Comparison of ENCODE assay signal across 8 cellular contexts in the genomic region with DNA sequence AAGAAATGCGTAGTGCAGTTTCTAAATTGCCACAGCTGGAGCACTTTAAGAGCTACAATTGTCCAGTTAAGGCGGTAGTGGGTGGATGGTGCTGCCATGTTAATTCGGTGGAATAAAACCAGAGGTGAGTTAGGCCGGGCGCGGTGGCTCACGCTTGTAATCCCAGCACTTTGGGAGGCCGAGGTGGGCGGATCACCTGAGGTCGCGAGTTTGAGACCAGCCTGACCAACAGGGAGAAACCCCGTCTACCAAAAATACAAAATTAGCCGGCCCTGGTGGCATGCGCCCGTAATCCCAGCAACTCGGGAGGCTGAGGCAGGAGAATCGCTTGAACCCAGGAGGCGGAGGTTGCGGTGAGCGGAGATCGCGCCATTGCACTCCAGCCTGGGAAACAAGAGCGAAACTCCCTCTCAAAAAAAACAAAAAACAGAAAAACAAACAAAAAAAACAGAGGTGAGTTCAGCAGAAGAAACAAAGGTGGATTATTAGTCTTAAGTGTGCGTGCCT. TPM values are rescaled to one million over a fixed set of nuclear protein-coding genes. Genes with fewer than 3 reads are reported as not detected.
DNase-seq lines count a peak whose midpoint lies in the region; ATAC-seq, FAIRE-seq and TF ChIP-seq lines count a peak whose summit lies in the region.
"Not testable (repeated sequence)": the region's sequence is repeated elsewhere in the genome, so short reads cannot be mapped to it uniquely, and the experiment has no call there.

No MANE protein-coding gene starts in this region.

- not testable (repeated sequence) for FAIRE-seq in K562 (lab: Jason Lieb, UNC)

- peaks cover 6 to 44% (median 24%) of the 10 kb centered on the region in 4 donors for H3K4me1 Mint-ChIP-seq in CD4-positive, CD25-positive, alpha-beta regulatory T cell
- H3K4me1 Mint-ChIP-seq in WTC11, result peaks cover 26% of the 10 kb centered on the region

- not testable (repeated sequence) for H3K9me3 Mint-ChIP-seq in CD4-positive, CD25-positive, alpha-beta regulatory T cell; WTC11

- not testable (repeated sequence) for DNase-seq in CD4-positive, CD25-positive, alpha-beta regulatory T cell; WTC11 (ENCODE audit: low spot score); K562 (ENCODE audit: extremely low read depth in 1 of 4, low spot score in 3 of 4); esophagus squamous epithelium (lab: John Stamatoyannopoulos, UW)
- DNase-seq in left lung, result peak in 1 of 2 donors; percentile 44
- peak; percentile 20 for DNase-seq in testis

- H3K36me3 Mint-ChIP-seq in CD4-positive, CD25-positive, alpha-beta regulatory T cell, result peaks cover 10% of the 10 kb centered on the region
- H3K36me3 Mint-ChIP-seq in WTC11, result not testable (repeated sequence)

- H3K4me1 ChIP-seq in CD4-positive, CD25-positive, alpha-beta regulatory T cell (ENCODE audit: control insufficient read depth, insufficient read depth, low read length, poor library complexity, severe bottlenecking), result peaks cover 13% of the 10 kb centered on the region
- not testable (repeated sequence) for H3K4me1 ChIP-seq in KMS-11 (ENCODE audit: low read depth, poor library complexity, severe bottlenecking); testis
- H3K4me1 ChIP-seq in K562 (replicated peaks in 1 of 2; ENCODE audit: control insufficient read depth in 2 of 2, insufficient read depth in 2 of 2, low read length in 2 of 2) (peaks cover 3 to 19% of the 10 kb centered on the region in 2 experiments; a peak in 3 of 5 replicates), esophagus squamous epithelium (peaks cover 5 to 21% (median 12%) of the 10 kb centered on the region in 3 donors), left lung (peaks cover 8 to 13% of the 10 kb centered on the region in 2 donors), neutrophil (ENCODE audit: control insufficient read depth in 1 of 2, insufficient read depth in 1 of 2, low read depth in 1 of 2, low read length in 1 of 2) (peaks cover 11 to 15% of the 10 kb centered on the region in 2 experiments)

- peak overlapping the region; percentile 81; the same call in 1 of the 2 replicates for H3K9ac ChIP-seq in KMS-11
- H3K9ac ChIP-seq in K562 (ENCODE audit: insufficient read depth in 1 of 2, low read depth in 2 of 2, low read length in 2 of 2), result peak overlapping the region; percentile 83 to 100

- TF ChIP-seq POLR2A in K562 (conservative IDR thresholded peaks at IDR 0.05); esophagus squamous epithelium (IDR thresholded peaks at IDR 0.05); testis (IDR thresholded peaks at IDR 0.05): not testable (repeated sequence)

- H3K27ac Mint-ChIP-seq in CD4-positive, CD25-positive, alpha-beta regulatory T cell, result peak overlapping the region; percentile 91 to 99 (median 97)
- peak overlapping the region; percentile 91 for H3K27ac Mint-ChIP-seq in WTC11

- TSS peak; percentile 75 for BruUV-seq in K562 (replicated peaks; lab: Mats Ljungman, UMichigan)

- H3K27me3 ChIP-seq in CD4-positive, CD25-positive, alpha-beta regulatory T cell (ENCODE audit: control insufficient read depth, insufficient read depth, low read length); KMS-11 (ENCODE audit: insufficient read depth, low read depth); K562 (ENCODE audit: control insufficient read depth in 2 of 2, insufficient read depth in 2 of 2, low read length in 2 of 2); esophagus squamous epithelium; left lung; testis: not testable (repeated sequence)
- H3K27me3 ChIP-seq in neutrophil, result peaks cover 25% of the 10 kb centered on the region

- TF ChIP-seq CTCF in KMS-11 (conservative IDR thresholded peaks at IDR 0.05; ENCODE audit: low read depth, low read length); WTC11 (IDR thresholded peaks at IDR 0.05); K562 (IDR thresholded peaks at IDR 0.05 in 2 of 3, conservative IDR thresholded peaks at IDR 0.05 in 1 of 3; ENCODE audit: insufficient read depth in 2 of 3, low read depth in 1 of 3, low read length in 3 of 3); esophagus squamous epithelium (IDR thresholded peaks at IDR 0.05); left lung (IDR thresholded peaks at IDR 0.05); neutrophil (IDR thresholded peaks at IDR 0.05); testis (IDR thresholded peaks at IDR 0.05): not testable (repeated sequence)

- H3K27me3 Mint-ChIP-seq in CD4-positive, CD25-positive, alpha-beta regulatory T cell, result peaks cover 11% of the 10 kb centered on the region
- H3K27me3 Mint-ChIP-seq in WTC11 (ENCODE audit: low read depth), result not testable (repeated sequence)

- CTCF ChIA-PET in WTC11 (lab: Charles Lee), result interaction anchor here (1.9 to 2.0 kb wide), 2 partner anchors 84 to 86 kb away, joined by 5 to 14 read pairs; partner anchors contain the start of gene NTNG1
- CTCF ChIA-PET in K562 (lab: Yijun Ruan, JAX; ENCODE audit: low intra/inter-chr PET ratio), result not testable (repeated sequence)

- H3K36me3 ChIP-seq in CD4-positive, CD25-positive, alpha-beta regulatory T cell (ENCODE audit: control insufficient read depth, insufficient read depth, low read length); KMS-11 (ENCODE audit: insufficient read depth); esophagus squamous epithelium; left lung; neutrophil; testis (ENCODE audit: low read depth, missing control alignments): not testable (repeated sequence)
- peaks cover 27% of the 10 kb centered on the region; the same call in 2 of the 3 replicates for H3K36me3 ChIP-seq in K562 (ENCODE audit: control insufficient read depth, insufficient read depth, low read length)

- H3K27ac ChIP-seq in CD4-positive, CD25-positive, alpha-beta regulatory T cell (ENCODE audit: insufficient read depth, low read length, poor library complexity, severe bottlenecking), result peak overlapping the region; percentile 76
- not testable (repeated sequence) for H3K27ac ChIP-seq in KMS-11, neutrophil
- H3K27ac ChIP-seq in K562 (ENCODE audit: extremely low read depth, low read depth, low read length), result peak overlapping the region; percentile 87
- H3K27ac ChIP-seq in esophagus squamous epithelium, result peak overlapping the region; percentile 76 to 94 (median 87)
- H3K27ac ChIP-seq in left lung, result peak overlapping the region; percentile 78 to 80
- H3K27ac ChIP-seq in testis, result peak overlapping the region; percentile 89 to 90

- H3K4me2 ChIP-seq in KMS-11, result peak overlapping the region; percentile 25; the same call in 1 of the 2 replicates
- peak overlapping the region; percentile 97 for H3K4me2 ChIP-seq in K562 (ENCODE audit: insufficient read depth, low read length)

- not testable (repeated sequence) for ATAC-seq in CD4-positive, CD25-positive, alpha-beta regulatory T cell (ENCODE audit: low read depth in 2 of 2); WTC11; K562; left lung

- intact Hi-C loops in K562 (cut with micrococcal nuclease), result loop anchor here (5.0 kb wide), 1 partner anchor 39 kb away; no protein-coding TSS in a partner anchor
- intact Hi-C loops in esophagus squamous epithelium (cut with DNase I); left lung (cut with DNase I); testis (cut with DNase I; ENCODE audit: low total_unique reads): not testable (repeated sequence)

- H3K9me1 ChIP-seq in K562 (ENCODE audit: control insufficient read depth, insufficient read depth, low read length), result not testable (repeated sequence)

- in situ Hi-C loops in K562 (cut with MboI), result not testable (repeated sequence)

- WGBS in K562 (ENCODE audit: insufficient coverage, low coverage, missing lambda C conversion rate), result 65% methylated on average over 24 of the region's 24 CpGs
- 87 to 88% methylated on average over 24 of the region's 24 CpGs for WGBS in esophagus squamous epithelium, 2 donors
- 51 to 67% methylated on average over 24 of the region's 24 CpGs for WGBS in testis, 2 donors

- not testable (repeated sequence) for TF ChIP-seq RAD21 in K562 (CRISPR knock-in tag; conservative IDR thresholded peaks at IDR 0.05 in 1 of 2, IDR thresholded peaks at IDR 0.05 in 1 of 2)

- peak overlapping the region; percentile 99 to 100 (median 99) for H3K4me3 Mint-ChIP-seq in CD4-positive, CD25-positive, alpha-beta regulatory T cell
- peak overlapping the region; percentile 90 for H3K4me3 Mint-ChIP-seq in WTC11

- peak overlapping the region; percentile 86 for H3K4me3 ChIP-seq in CD4-positive, CD25-positive, alpha-beta regulatory T cell (ENCODE audit: low read depth, low read length)
- not testable (repeated sequence) for H3K4me3 ChIP-seq in KMS-11 (IDR thresholded peaks at IDR 0.05; ENCODE audit: insufficient read depth, low read depth, low read length)
- H3K4me3 ChIP-seq in K562, result peak overlapping the region; percentile 77
- peak overlapping the region; percentile 54 to 98 (median 82) for H3K4me3 ChIP-seq in esophagus squamous epithelium
- H3K4me3 ChIP-seq in left lung, result peak overlapping the region; percentile 90 to 95
- H3K4me3 ChIP-seq in neutrophil (ENCODE audit: low read depth in 1 of 2, low read length in 1 of 2), result peak overlapping the region; percentile 68 to 70
- peak overlapping the region; percentile 82 for H3K4me3 ChIP-seq in testis

- H2AFZ ChIP-seq in KMS-11 (ENCODE audit: low read depth) (peak overlapping the region; percentile 79), K562 (ENCODE audit: low read depth, low read length) (peak overlapping the region; percentile 99)

- not testable (repeated sequence) for H3K79me2 ChIP-seq in KMS-11 (ENCODE audit: insufficient read depth, low read depth)
- peaks cover 29% of the 10 kb centered on the region for H3K79me2 ChIP-seq in K562 (ENCODE audit: control insufficient read depth, insufficient read depth, low read length)

- TF ChIP-seq EP300 in K562 (IDR thresholded peaks at IDR 0.05; ENCODE audit: low read length), result not testable (repeated sequence)

- H4K20me1 ChIP-seq in KMS-11 (ENCODE audit: insufficient read depth); K562 (replicated peaks; ENCODE audit: control insufficient read depth, insufficient read depth, low read length): not testable (repeated sequence)

- POLR2A ChIA-PET in WTC11 (lab: Charles Lee), result interaction anchor here (1.2 to 1.8 kb wide), 2 partner anchors 75 to 84 kb away, joined by 4 to 10 read pairs; no protein-coding TSS in a partner anchor
- POLR2A ChIA-PET in K562 (lab: Yijun Ruan, JAX), result not testable (repeated sequence)

- H3K9me3 ChIP-seq in CD4-positive, CD25-positive, alpha-beta regulatory T cell (ENCODE audit: control insufficient read depth in 2 of 2, low read length in 2 of 2); K562 (replicated peaks; ENCODE audit: control insufficient read depth, insufficient read depth, low read depth, low read length); esophagus squamous epithelium; left lung; neutrophil; testis: not testable (repeated sequence)

RNA-seq across cellular contexts. Expression of gene PRMT6, which starts 0.5 kb away (rescaled TPM):
- 7.8 TPM for total RNA-seq in CD4-positive, CD25-positive, alpha-beta regulatory T cell
- polyA plus RNA-seq in CD4-positive, CD25-positive, alpha-beta regulatory T cell, result 10 to 100 TPM; 13.7 to 17.1 (median 14.6) TPM
- total RNA-seq in WTC11 (2021) (30.7 to 35.3 TPM (median 31.1 TPM) in 3 replicates), K562 (2014; rRNA removed) (31.6 and 36.4 TPM in 2 replicates), K562 (2014; rRNA removed; fragmentation: Illumina TruSeq; extraction: Trizol) (24.8 and 27.2 TPM in 2 replicates), K562 (2015; rRNA removed; fragmentation: Illumina TruSeq; extraction: Trizol) (28.5 and 29.4 TPM in 2 replicates), K562 (2021) (35.6 and 36.9 TPM in 2 replicates), esophagus squamous epithelium (10 to 100 TPM in 3 of 4 donors, 1 to 10 TPM in 1; 8.2 to 20.6 (median 13.7) TPM), left lung (10 to 100 TPM; 11.1 to 11.5 TPM), testis (10 to 100 TPM; 22.1 to 26.0 TPM)
- total RNA-seq in K562 (2011; cell fraction: chromatin; rRNA removed; ENCODE audit: low replicate concordance), result 14.0 and 15.6 TPM in 2 replicates
- total RNA-seq in K562 (2011; cell fraction: nucleolus; rRNA removed), result 16.4 and 21.0 TPM in 2 replicates
- 15.0 and 16.9 TPM in 2 replicates for total RNA-seq in K562 (2011; cell fraction: nucleoplasm; rRNA removed)
- polyA plus RNA-seq in K562 (2011; rRNA removed) (14.5 and 24.3 TPM in 2 replicates), K562 (2014; fragmentation: Illumina TruSeq; extraction: Trizol) (32.6 and 33.4 TPM in 2 replicates), K562 (2014; fragmentation: Nextera tagmentation; extraction: Ambion mirVana) (1 to 10 TPM; 6.1 to 7.0 TPM), K562 (2014; rRNA removed) (28.4 and 30.3 TPM in 2 replicates), testis (ENCODE audit: insufficient read depth, low read depth, low replicate concordance) (16.2 TPM)
- polyA plus RNA-seq in K562 (2011; cell fraction: cytosol; rRNA removed), result 10.4 and 25.4 TPM in 2 replicates
- 6.6 and 10.2 TPM in 2 replicates for polyA plus RNA-seq in K562 (2011; cell fraction: nucleus; rRNA removed)
- 21.2 and 32.4 TPM in 2 replicates for polyA plus RNA-seq in K562 (2012)
- polyA minus RNA-seq in K562 (2011; rRNA and poly(A)+ RNA removed), result 19.9 and 22.6 TPM in 2 replicates
- 10.2 and 17.1 TPM in 2 replicates for polyA minus RNA-seq in K562 (2011; cell fraction: cytosol; rRNA and poly(A)+ RNA removed)
- 19.1 and 23.5 TPM in 2 replicates for polyA minus RNA-seq in K562 (2011; cell fraction: nucleus; rRNA and poly(A)+ RNA removed)
